Comparison of ENCODE assay signal across 15 cellular contexts in the genomic region with DNA sequence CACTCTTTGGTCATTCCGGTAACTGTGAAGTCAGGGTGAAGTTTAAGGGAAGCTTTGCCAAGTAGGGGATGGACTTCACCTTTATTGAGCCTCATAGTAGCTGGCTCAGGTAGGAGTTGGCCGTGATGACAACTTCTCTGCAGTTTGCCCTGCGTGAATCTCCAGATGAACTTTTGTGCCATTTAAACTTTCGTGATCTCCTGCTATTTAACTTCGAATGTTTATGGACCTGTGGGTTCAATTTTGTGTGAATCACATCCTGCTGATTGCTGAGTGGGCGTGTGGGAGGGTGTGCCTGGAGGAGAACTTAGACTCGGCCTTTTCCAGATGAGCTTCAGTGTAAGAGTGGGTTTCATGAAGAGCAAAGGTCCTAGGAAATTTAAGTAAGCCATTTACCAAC. TPM values are rescaled to one million over a fixed set of nuclear protein-coding genes. Genes with fewer than 3 reads are reported as not detected.
DNase-seq lines count a peak whose midpoint lies in the region; FAIRE-seq and TF ChIP-seq lines count a peak whose summit lies in the region.
"Had no signal": no experiment of that assay in that cellular context is flagged by ENCODE, and none has a peak within 500 bp of the region (broad histone marks: within the 10 kb centered on the region; RNA-seq: fewer than 3 reads in every experiment).

No MANE protein-coding gene starts in this region.

- H3K4me3 ChIP-seq in fibroblast of villous mesenchyme (ENCODE audit: low read depth, low read length) (no peak overlapping the region), small intestine (ENCODE audit: low read depth in 1 of 2, low read length in 2 of 2) (peak overlapping the region in 1 of 2 donors; percentile 32), kidney (ENCODE audit: low read length in 2 of 2) (no peak overlapping the region)
- H3K4me3 ChIP-seq: left lung had no signal

- WGBS in small intestine, 3 donors: 10 to 45% (median 27%) methylated on average over 7 of the region's 7 CpGs

- H3K9me3 ChIP-seq in small intestine (ENCODE audit: control insufficient read depth, low read depth): no peaks in the 10 kb centered on the region
- no peaks in the 10 kb centered on the region for H3K9me3 ChIP-seq in kidney (ENCODE audit: control insufficient read depth in 1 of 2, low read length in 2 of 2)
- H3K9me3 ChIP-seq: left lung had no signal

- peaks cover 0 to 3% of the 10 kb centered on the region in 2 donors for H3K27me3 ChIP-seq in small intestine (ENCODE audit: control insufficient read depth in 2 of 2, insufficient read depth in 2 of 2, low read length in 2 of 2)

- H3K27ac ChIP-seq in small intestine (ENCODE audit: low read depth in 1 of 2, low read length in 1 of 2) (peak overlapping the region in 1 of 2 donors; percentile 94), kidney (ENCODE audit: low read depth in 2 of 2, low read length in 2 of 2) (peak overlapping the region in 1 of 2 donors; percentile 61)
- H3K27ac ChIP-seq: left lung had no signal

- FAIRE-seq in small intestine (lab: Jason Lieb, UNC): peak; percentile 36
- no peak for FAIRE-seq in kidney (lab: Jason Lieb, UNC)

- H3K36me3 ChIP-seq in small intestine (ENCODE audit: control insufficient read depth in 2 of 2, insufficient read depth in 2 of 2, low read length in 2 of 2) (peaks cover 0 to 4% of the 10 kb centered on the region in 2 donors), kidney (ENCODE audit: control insufficient read depth in 1 of 2, insufficient read depth in 2 of 2, low read length in 2 of 2) (peaks cover 6 to 13% of the 10 kb centered on the region in 2 donors)
- H3K36me3 ChIP-seq: left lung had no signal

- H3K9ac ChIP-seq in kidney (ENCODE audit: low read length in 2 of 2): no peak overlapping the region

- DNase-seq in GM03348 (ENCODE audit: low spot score): peak; percentile 38
- peak; percentile 79 for DNase-seq in SW480 (ENCODE audit: low spot score)
- peak; percentile 66 for DNase-seq in fibroblast of villous mesenchyme (ENCODE audit: low read depth)
- DNase-seq in small intestine: peak; percentile 88
- no peak for DNase-seq in activated T-cell treated with anti-CD3 and anti-CD28 coated beads for 4 hours
- no peak for DNase-seq in activated T-cell treated with anti-CD3 and anti-CD28 coated beads, Interleukin-2, amount 50 U/mL, for 48 hours
- DNase-seq in kidney: no peak
- DNase-seq: DMS153, HFFc6, left lung, NCI-H1105, SHP77 treated with DMSO at 0.1 percent for 48 hours had no signal

- peaks cover 0 to 7% of the 10 kb centered on the region in 2 donors for H3K4me1 ChIP-seq in small intestine (ENCODE audit: control insufficient read depth in 2 of 2, insufficient read depth in 1 of 2, low read depth in 1 of 2, low read length in 1 of 2)
- H3K4me1 ChIP-seq in kidney (ENCODE audit: control insufficient read depth in 1 of 2, insufficient read depth in 1 of 2, low read depth in 1 of 2, low read length in 2 of 2): peaks cover 0 to 2% of the 10 kb centered on the region in 2 donors
- H3K4me1 ChIP-seq: left lung had no signal

- intact Hi-C loops in kidney (cut with DNase I): no loop called here

- TF ChIP-seq CTCF in fibroblast of villous mesenchyme (IDR thresholded peaks at IDR 0.05; ENCODE audit: insufficient read depth, low read depth, low read length) (no peak), kidney (IDR thresholded peaks at IDR 0.05; ENCODE audit: borderline replicate concordance, extremely low read depth, insufficient read depth) (no peak)

RNA-seq across cellular contexts. Expression of a gene that starts 4.2 kb away (rescaled TPM):
- total RNA-seq in fibroblast of villous mesenchyme (not detected in 2 replicates), kidney (1.4 TPM)
- polyA plus RNA-seq in small intestine (10 to 100 TPM; 25.9 to 78.9 (median 30.0) TPM), kidney (ENCODE audit: insufficient read depth, low read depth, low replicate concordance) (3.6 TPM)
- total RNA-seq: HFFc6; natural killer cell treated with Interleukin-12 subunit alpha and Interleukin-12 subunit beta and Interleukin-15 and Interleukin-18, amount 100 ng/mL, for 72 hours; sciatic nerve; subcutaneous adipose tissue had no signal

RNA-seq across cellular contexts. Expression of a gene that starts 13.9 kb away (rescaled TPM):
- total RNA-seq in fibroblast of villous mesenchyme: not detected in 2 replicates
- polyA plus RNA-seq in small intestine: 1 to 10 TPM in 1 of 3 donors, under 1 TPM in 2; 0.19 to 1.6 (median 0.54) TPM
- not detected for total RNA-seq in kidney
- polyA plus RNA-seq in kidney (ENCODE audit: insufficient read depth, low read depth, low replicate concordance): 1.8 TPM
- total RNA-seq: HFFc6; natural killer cell treated with Interleukin-12 subunit alpha and Interleukin-12 subunit beta and Interleukin-15 and Interleukin-18, amount 100 ng/mL, for 72 hours; sciatic nerve; subcutaneous adipose tissue had no signal

RNA-seq across cellular contexts. Expression of a gene that starts 35.4 kb away (rescaled TPM):
- not detected in 2 replicates for total RNA-seq in fibroblast of villous mesenchyme
- polyA plus RNA-seq in small intestine: 1 to 10 TPM in 2 of 3 donors, under 1 TPM in 1; 0.24 to 6.8 (median 5.1) TPM
- total RNA-seq in kidney: 0.57 TPM
- 0.47 TPM for polyA plus RNA-seq in kidney (ENCODE audit: insufficient read depth, low read depth, low replicate concordance)
- total RNA-seq: HFFc6; left lung; natural killer cell treated with Interleukin-12 subunit alpha and Interleukin-12 subunit beta and Interleukin-15 and Interleukin-18, amount 100 ng/mL, for 72 hours; sciatic nerve; subcutaneous adipose tissue had no signal

RNA-seq across cellular contexts. Expression of a gene that starts 45.7 kb away (rescaled TPM):
- total RNA-seq in fibroblast of villous mesenchyme: not detected in 2 replicates
- 1 to 10 TPM in 1 of 3 donors, under 1 TPM in 1, not detected in 1; 0.66 to 7.3 TPM for polyA plus RNA-seq in small intestine
- 1.1 TPM for total RNA-seq in kidney
- polyA plus RNA-seq in kidney (ENCODE audit: insufficient read depth, low read depth, low replicate concordance): 0.84 TPM
- total RNA-seq: HFFc6; left lung; natural killer cell treated with Interleukin-12 subunit alpha and Interleukin-12 subunit beta and Interleukin-15 and Interleukin-18, amount 100 ng/mL, for 72 hours; sciatic nerve; subcutaneous adipose tissue had no signal

RNA-seq across cellular contexts. Expression of a gene that starts 51.6 kb away (rescaled TPM):
- not detected in 2 replicates for total RNA-seq in fibroblast of villous mesenchyme
- polyA plus RNA-seq in small intestine: 10 to 100 TPM in 1 of 3 donors, under 1 TPM in 1, not detected in 1; 0.48 to 15.4 TPM
- 2.1 TPM for total RNA-seq in kidney
- polyA plus RNA-seq in kidney (ENCODE audit: insufficient read depth, low read depth, low replicate concordance): not detected
- total RNA-seq: HFFc6; natural killer cell treated with Interleukin-12 subunit alpha and Interleukin-12 subunit beta and Interleukin-15 and Interleukin-18, amount 100 ng/mL, for 72 hours; sciatic nerve; subcutaneous adipose tissue had no signal

Comparison
In these comparisons a context has a peak if more than half of its experiments do, and no peak if none do; other contexts are left out.
1. DNase-seq: peak in GM03348 (single experiment), SW480 (single experiment), fibroblast of villous mesenchyme (single experiment) and small intestine (single experiment); none in activated T-cell treated with anti-CD3 and anti-CD28 coated beads for 4 hours (single experiment), activated T-cell treated with anti-CD3 and anti-CD28 coated beads, Interleukin-2, amount 50 U/mL, for 48 hours (0 of 2) and kidney (single experiment).